8 cellular contexts compared by ENCODE assay signal in the genomic region with DNA sequence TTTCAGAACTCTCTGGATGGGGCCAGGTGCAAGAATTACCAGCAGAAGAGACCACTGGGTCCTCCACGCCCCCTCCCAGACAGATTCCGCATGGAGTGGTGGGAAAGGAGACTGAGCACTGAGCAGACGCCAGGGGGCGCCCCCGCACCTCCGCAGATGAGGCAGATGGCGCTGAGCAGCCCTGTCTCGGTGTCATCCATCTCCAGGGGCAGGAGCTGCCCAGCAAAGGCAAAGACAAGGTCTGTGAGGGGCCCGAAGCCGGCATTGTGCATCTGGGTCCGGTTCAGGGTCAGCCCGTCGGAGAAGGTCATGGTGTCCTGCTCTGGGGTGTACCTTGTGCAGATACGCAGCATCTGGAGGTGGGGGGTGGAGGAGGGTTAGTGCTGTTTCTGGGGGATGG. TPM values are rescaled to one million over a fixed set of nuclear protein-coding genes. Genes with fewer than 3 reads are reported as not detected.
A peak's percentile ranks its signal among the peaks of the same experiment; 100 is the strongest.
DNase-seq lines count a peak whose midpoint lies in the region; ATAC-seq and TF ChIP-seq lines count a peak whose summit lies in the region.

No MANE protein-coding gene starts in this region.

- H3K9me3 ChIP-seq in A673 (ENCODE audit: low read depth, low read length, poor library complexity, severe bottlenecking), result no peaks in the 10 kb centered on the region
- no peaks in the 10 kb centered on the region for H3K9me3 ChIP-seq in right cardiac atrium (ENCODE audit: control insufficient read depth, low read length)
- no peaks in the 10 kb centered on the region for H3K9me3 ChIP-seq in skeletal muscle satellite cell (replicated peaks; ENCODE audit: low read length)

- intact Hi-C loops in A673 (cut with micrococcal nuclease; ENCODE audit: unreplicated experiment) (loop anchor here (1.0 to 2.0 kb wide), 3 partner anchors 74 to 295 kb away; no protein-coding TSS in a partner anchor), right cardiac atrium (cut with DNase I) (loop anchor here (2.0 to 5.0 kb wide), 4 partner anchors 39 to 75 kb away; a partner anchor contains a TSS)

- H3K4me1 ChIP-seq in A673 (ENCODE audit: insufficient read depth, low read length, poor library complexity, severe bottlenecking) (peaks cover 19% of the 10 kb centered on the region), right cardiac atrium (ENCODE audit: control insufficient read depth, insufficient read depth, low read length) (peaks cover 17% of the 10 kb centered on the region), skeletal muscle satellite cell (ENCODE audit: control insufficient read depth, insufficient read depth, low read length) (peaks cover 40% of the 10 kb centered on the region)

- CTCF ChIA-PET in A673 (lab: Charles Lee), result interaction anchor here (0.5 to 2.0 kb wide), 16 partner anchors 10 to 295 kb away, joined by 3 to 24 read pairs (median 6); partner anchors contain the start of genes AAAS, CSAD, ESPL1 and MYG1

- POLR2A ChIA-PET in A673 (lab: Charles Lee; ENCODE audit: low non-redundant PET), result no interaction called here

- WGBS in right cardiac atrium, result 8% methylated on average over 14 of the region's 14 CpGs

- H3K4me2 ChIP-seq in skeletal muscle satellite cell (ENCODE audit: low read length), result no peak overlapping the region

- BruUV-seq in A673 (replicated peaks; lab: Mats Ljungman, UMichigan), result no TSS peak

- peak; percentile 98 for TF ChIP-seq CTCF in A673 (conservative IDR thresholded peaks at IDR 0.05; ENCODE audit: low read depth, low read length)

- H3K4me3 ChIP-seq in A673 (ENCODE audit: low read depth, low read length, poor library complexity, severe bottlenecking) (no peak overlapping the region), right cardiac atrium (ENCODE audit: low read length) (no peak overlapping the region), skeletal muscle satellite cell (ENCODE audit: low read length) (no peak overlapping the region)

- H3K27me3 ChIP-seq in A673 (replicated peaks; ENCODE audit: insufficient read depth, low read depth, low read length, poor library complexity) (no peaks in the 10 kb centered on the region), right cardiac atrium (ENCODE audit: control insufficient read depth, insufficient read depth) (no peaks in the 10 kb centered on the region), skeletal muscle satellite cell (ENCODE audit: control insufficient read depth, insufficient read depth, low read length) (no peaks in the 10 kb centered on the region)

- H3K27ac ChIP-seq in A673 (ENCODE audit: low read depth, low read length, poor library complexity, severe bottlenecking) (no peak overlapping the region), right cardiac atrium (ENCODE audit: low read length) (peak overlapping the region; percentile 80)

- H3K9ac ChIP-seq in skeletal muscle satellite cell (ENCODE audit: low read depth, low read length), result peak overlapping the region; percentile 22

- ATAC-seq in GM18868 (IDR thresholded peaks at IDR 0.05; ENCODE audit: unreplicated experiment) (peak; percentile 61), right cardiac atrium (peak; percentile 69 to 78), HG03159 (IDR thresholded peaks at IDR 0.05; ENCODE audit: unreplicated experiment) (no peak)

- H3K36me3 ChIP-seq in A673 (ENCODE audit: insufficient read depth, low read length, poor library complexity, severe bottlenecking) (peaks cover 14% of the 10 kb centered on the region), skeletal muscle satellite cell (ENCODE audit: insufficient read depth, low read length) (peaks cover 51% of the 10 kb centered on the region)

- DNase-seq in A673 (ENCODE audit: low spot score) (peak; percentile 86), NCI-H1694 treated with DMSO at 0.1 percent for 48 hours (lab: John Stamatoyannopoulos, UW) (peak; percentile 54), T-helper 2 cell (peak; percentile 68 to 82 (median 78)), amniotic epithelial cell (ENCODE audit: low read depth) (peak; percentile 55), right cardiac atrium (peak; percentile 87 to 94 (median 94))

RNA-seq across cellular contexts. Expression of gene ITGB7, which starts 6.3 kb away (rescaled TPM):
- total RNA-seq in A673 (2021) (0.43 TPM in 1 of 2 replicates, not detected in the other), right cardiac atrium (1 to 10 TPM in 2 of 4 donors, under 1 TPM in 2; 0.88 to 2.8 (median 1.3) TPM)
- 0.45 TPM for polyA plus RNA-seq in right cardiac atrium
- under 0.01 and 1.5 TPM in 2 replicates for total RNA-seq in skeletal muscle satellite cell (2012; rRNA removed)

RNA-seq across cellular contexts. Expression of gene RARG, which starts 18.7 kb away (rescaled TPM):
- total RNA-seq in A673 (2021) (14.0 and 20.3 TPM in 2 replicates), right cardiac atrium (10 to 100 TPM; 11.7 to 26.2 (median 23.4) TPM)
- polyA plus RNA-seq in right cardiac atrium, result 10.5 TPM
- 17.7 and 21.8 TPM in 2 replicates for total RNA-seq in skeletal muscle satellite cell (2012; rRNA removed)

RNA-seq across cellular contexts. Expression of gene CSAD, which starts 32.6 kb away (rescaled TPM):
- 32.3 and 37.5 TPM in 2 replicates for total RNA-seq in A673 (2021)
- 10 to 100 TPM; 10.3 to 13.0 (median 12.3) TPM for total RNA-seq in right cardiac atrium
- 16.2 TPM for polyA plus RNA-seq in right cardiac atrium
- total RNA-seq in skeletal muscle satellite cell (2012; rRNA removed), result 5.8 and 8.5 TPM in 2 replicates

RNA-seq across cellular contexts. Expression of gene ZNF740, which starts 32.8 kb away (rescaled TPM):
- total RNA-seq in A673 (2021), result 48.6 and 50.3 TPM in 2 replicates
- total RNA-seq in right cardiac atrium, result 10 to 100 TPM; 13.8 to 29.9 (median 22.4) TPM
- 5.3 TPM for polyA plus RNA-seq in right cardiac atrium
- total RNA-seq in skeletal muscle satellite cell (2012; rRNA removed), result 7.6 and 9.2 TPM in 2 replicates

RNA-seq across cellular contexts. Expression of gene ESPL1, which starts 54.8 kb away (rescaled TPM):
- total RNA-seq in A673 (2021) (99.1 and 105 TPM in 2 replicates), right cardiac atrium (1 to 10 TPM in 1 of 4 donors, under 1 TPM in 3; 0.23 to 1.2 (median 0.40) TPM)
- polyA plus RNA-seq in right cardiac atrium, result 0.11 TPM
- 6.3 and 7.0 TPM in 2 replicates for total RNA-seq in skeletal muscle satellite cell (2012; rRNA removed)
